Comparison of ENCODE assay signal across 25 cellular contexts in the genomic region with DNA sequence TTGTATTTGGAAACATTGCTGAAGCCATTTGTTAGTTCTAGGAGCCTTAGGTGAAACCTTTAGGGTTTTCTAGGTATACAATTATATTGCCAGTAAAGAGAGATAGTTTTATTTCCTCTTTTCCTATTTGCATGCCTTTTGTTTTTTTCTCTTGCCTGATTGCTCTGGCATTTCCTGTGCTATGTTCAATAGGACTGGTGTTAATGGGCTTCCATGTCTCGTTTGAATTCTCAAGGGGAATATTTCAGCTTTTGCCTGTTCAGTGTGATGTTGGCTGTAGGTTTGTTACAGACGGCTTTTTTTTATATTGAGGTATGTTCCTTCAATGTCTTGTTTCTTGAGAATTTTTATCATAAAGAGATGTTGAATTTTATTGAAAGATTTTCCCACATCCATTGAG.
"Had no signal": no experiment of that assay in that cellular context is flagged by ENCODE, and none has a peak within 500 bp of the region (broad histone marks: within the 10 kb centered on the region; RNA-seq: fewer than 3 reads in every experiment).

No MANE protein-coding gene starts in this region.

- H3K27ac ChIP-seq: lower lobe of right lung, prostate gland, right atrium auricular region, thoracic aorta, tibial nerve, upper lobe of left lung had no signal

- H3K36me3 ChIP-seq: lower lobe of right lung, prostate gland, right atrium auricular region, thoracic aorta, tibial nerve, upper lobe of left lung had no signal

- H3K4me1 ChIP-seq: lower lobe of right lung, prostate gland, right atrium auricular region, tibial nerve, upper lobe of left lung had no signal

- ATAC-seq: effector memory CD8-positive, alpha-beta T cell; left colon; left ventricle myocardium superior; lower lobe of right lung; mucosa of descending colon; sciatic nerve; stimulated activated memory B cell treated with anti-CD40 and anti-IgM and Interleukin-4, amounts not matched to agents 10 μg/mL and 1 μg/mL and 100 μg/mL, for 72 hours; stimulated activated naive CD8-positive, alpha-beta T cell treated with anti-CD3 and anti-CD28 coated beads, Interleukin-15, Interleukin-2, amounts not matched to agents 100 U/mL and 50 U/mL, for 24 hours had no signal

- H3K27ac Mint-ChIP-seq: effector memory CD8-positive, alpha-beta T cell; immature natural killer cell; mesothelial cell of epicardium; naive B cell; nephron progenitor cell; stimulated activated memory B cell treated with anti-CD40 and anti-IgM and Interleukin-4, amounts not matched to agents 10 μg/mL and 1 μg/mL and 100 μg/mL, for 72 hours had no signal

- H3K27me3 ChIP-seq: right atrium auricular region, tibial nerve, upper lobe of left lung had no signal

- DNase-seq: cerebellar nuclear complex; cortex of kidney; effector memory CD8-positive, alpha-beta T cell; hypothalamus; immature natural killer cell; islet precursor cell; kidney glomerular epithelial cell; left colon; left ventricle myocardium superior; lower lobe of right lung; mucosa of descending colon; naive B cell; nephron progenitor cell; nucleus accumbens; stimulated activated CD4-positive, alpha-beta T cell treated with anti-CD3 and anti-CD28 coated beads, Interleukin-4, amount 100 ng/mL, for 4 hours; stimulated activated naive CD8-positive, alpha-beta T cell treated with anti-CD3 and anti-CD28 coated beads, Interleukin-15, Interleukin-2, amounts not matched to agents 100 U/mL and 50 U/mL, for 24 hours; substantia nigra; upper lobe of left lung had no signal

- H3K4me3 ChIP-seq: lower lobe of right lung, mucosa of descending colon, prostate gland, right atrium auricular region, thoracic aorta, tibial nerve, upper lobe of left lung had no signal

- H3K9me3 Mint-ChIP-seq: nephron progenitor cell had no signal

- H3K9me3 ChIP-seq: lower lobe of right lung, mucosa of descending colon, prostate gland, right atrium auricular region, thoracic aorta, tibial nerve, upper lobe of left lung had no signal

- H3K36me3 Mint-ChIP-seq: immature natural killer cell; mesothelial cell of epicardium; naive B cell; stimulated activated memory B cell treated with anti-CD40 and anti-IgM and Interleukin-4, amounts not matched to agents 10 μg/mL and 1 μg/mL and 100 μg/mL, for 72 hours had no signal
